In genomic region chr2:230328155-230328458, GRCh38 we compare ENCODE assay signal across 11 cellular contexts. TPM values are rescaled to one million over a fixed set of nuclear protein-coding genes. Genes with fewer than 3 reads are reported as not detected.
A peak's percentile ranks its signal among the peaks of the same experiment; 100 is the strongest.
DNase-seq lines count a peak whose midpoint lies in the region; ATAC-seq and TF ChIP-seq lines count a peak whose summit lies in the region.
"Had no signal": no experiment of that assay in that cellular context is flagged by ENCODE, and none has a peak within 500 bp of the region (broad histone marks: within the 10 kb centered on the region; RNA-seq: fewer than 3 reads in every experiment).

No MANE protein-coding gene starts in this region.

- H3K27ac ChIP-seq in lower lobe of right lung: no peak overlapping the region

- H3K4me3 ChIP-seq in AG04449 (ENCODE audit: low read depth, low read length) (peak overlapping the region; percentile 67), GM12865 (ENCODE audit: low read depth, low read length) (peak overlapping the region; percentile 84), lower lobe of right lung (peak overlapping the region; percentile 56)

- H3K27me3 Mint-ChIP-seq in activated T-helper 1 cell treated with anti-CD3 and anti-CD28 coated beads, Interleukin-12 subunit alpha, Interleukin-12 subunit beta, Interleukin-2, Interleukin-4 antibody, amounts not matched to agents 30 ng/mL and 10 ng/mL and 1 ng/mL, durations not matched to agents 14 hours and 24 hours and 36 hours (ENCODE audit: insufficient read depth): no peaks in the 10 kb centered on the region
- H3K27me3 Mint-ChIP-seq: dendritic cell treated with granulocyte-macrophage colony-stimulating factor and Interleukin-4, amounts not matched to agents 40 ng/mL and 50 ng/mL, for 4 days had no signal

- H3K36me3 ChIP-seq in lower lobe of right lung: no peaks in the 10 kb centered on the region

- intact Hi-C loops in activated T-helper 1 cell treated with anti-CD3 and anti-CD28 coated beads, Interleukin-12 subunit alpha, Interleukin-12 subunit beta, Interleukin-2, Interleukin-4 antibody, amounts not matched to agents 30 ng/mL and 10 ng/mL and 1 ng/mL, durations not matched to agents 14 hours and 24 hours and 36 hours (cut with micrococcal nuclease): no loop called here
- intact Hi-C loops in lower lobe of right lung (cut with DNase I): no loop called here

- CTCF ChIA-PET in AG04449 (lab: Yijun Ruan, JAX): interaction anchor here (1.1 to 1.5 kb wide), 2 partner anchors 19 to 285 kb away, joined by 3 read pairs; no protein-coding TSS in a partner anchor

- H3K4me1 Mint-ChIP-seq in activated T-helper 1 cell treated with anti-CD3 and anti-CD28 coated beads, Interleukin-12 subunit alpha, Interleukin-12 subunit beta, Interleukin-2, Interleukin-4 antibody, amounts not matched to agents 30 ng/mL and 10 ng/mL and 1 ng/mL, durations not matched to agents 14 hours and 24 hours and 36 hours (ENCODE audit: low read depth): peaks cover 90% of the 10 kb centered on the region

- H3K4me1 ChIP-seq in lower lobe of right lung: peaks cover 30% of the 10 kb centered on the region

- H3K9me3 ChIP-seq in lower lobe of right lung: no peaks in the 10 kb centered on the region

- TF ChIP-seq CTCF in AG04449 (IDR thresholded peaks at IDR 0.05; ENCODE audit: insufficient read depth, low read length, missing control alignments) (no peak), GM12865 (IDR thresholded peaks at IDR 0.05; ENCODE audit: insufficient read depth, low read depth, low read length, missing control alignments) (no peak), lower lobe of right lung (IDR thresholded peaks at IDR 0.05) (no peak)

- ATAC-seq in lower lobe of right lung: no peak

- POLR2A ChIA-PET in AG04449 (lab: Yijun Ruan, JAX): no interaction called here

- peaks cover 41% of the 10 kb centered on the region for H3K36me3 Mint-ChIP-seq in activated T-helper 1 cell treated with anti-CD3 and anti-CD28 coated beads, Interleukin-12 subunit alpha, Interleukin-12 subunit beta, Interleukin-2, Interleukin-4 antibody, amounts not matched to agents 30 ng/mL and 10 ng/mL and 1 ng/mL, durations not matched to agents 14 hours and 24 hours and 36 hours (ENCODE audit: low read depth)

- DNase-seq in AG04449 (ENCODE audit: low read depth, low spot score) (no peak), GM12865 (ENCODE audit: low read depth) (no peak), lower lobe of right lung (no peak), NCI-H345 (lab: John Stamatoyannopoulos, UW) (no peak), C1 segment of cervical spinal cord (lab: John Stamatoyannopoulos, UW) (no peak)
- DNase-seq in activated T-helper 1 cell treated with anti-CD3 and anti-CD28 coated beads, Interleukin-12 subunit alpha, Interleukin-12 subunit beta, Interleukin-2, Interleukin-4 antibody, amounts not matched to agents 30 ng/mL and 10 ng/mL and 1 ng/mL, durations not matched to agents 14 hours and 24 hours and 36 hours (ENCODE audit: low spot score): no peak
- DNase-seq in activated CD4-positive, CD25-positive, alpha-beta regulatory T cell treated with anti-CD3 and anti-CD28 coated beads, Interleukin-2, amount 50 U/mL, for 72 hours: no peak
- DNase-seq in stimulated activated CD4-positive, alpha-beta T cell treated with anti-CD3 and anti-CD28 coated beads, Interleukin-12 subunit alpha, Interleukin-12 subunit beta, amount 100 ng/mL, for 4 hours: no peak
- DNase-seq: KBM-7, NCI-H510A treated with DMSO at 0.1 percent for 48 hours had no signal

- H3K4me3 Mint-ChIP-seq in activated T-helper 1 cell treated with anti-CD3 and anti-CD28 coated beads, Interleukin-12 subunit alpha, Interleukin-12 subunit beta, Interleukin-2, Interleukin-4 antibody, amounts not matched to agents 30 ng/mL and 10 ng/mL and 1 ng/mL, durations not matched to agents 14 hours and 24 hours and 36 hours: peak overlapping the region; percentile 98

- no peaks in the 10 kb centered on the region for H3K27me3 ChIP-seq in lower lobe of right lung (ENCODE audit: low read depth)

- H3K9me3 Mint-ChIP-seq in activated T-helper 1 cell treated with anti-CD3 and anti-CD28 coated beads, Interleukin-12 subunit alpha, Interleukin-12 subunit beta, Interleukin-2, Interleukin-4 antibody, amounts not matched to agents 30 ng/mL and 10 ng/mL and 1 ng/mL, durations not matched to agents 14 hours and 24 hours and 36 hours: no peaks in the 10 kb centered on the region

- peak overlapping the region; percentile 93 for H3K27ac Mint-ChIP-seq in activated T-helper 1 cell treated with anti-CD3 and anti-CD28 coated beads, Interleukin-12 subunit alpha, Interleukin-12 subunit beta, Interleukin-2, Interleukin-4 antibody, amounts not matched to agents 30 ng/mL and 10 ng/mL and 1 ng/mL, durations not matched to agents 14 hours and 24 hours and 36 hours

RNA-seq across cellular contexts. Expression of gene SP140L, which starts 1.1 kb away (rescaled TPM):
- 57.4 and 57.8 TPM in 2 replicates for total RNA-seq in activated T-helper 1 cell treated with anti-CD3 and anti-CD28 coated beads, Interleukin-12 subunit alpha, Interleukin-12 subunit beta, Interleukin-2, Interleukin-4 antibody, amounts not matched to agents 30 ng/mL and 10 ng/mL and 1 ng/mL, durations not matched to agents 14 hours and 24 hours and 36 hours
- total RNA-seq in lower lobe of right lung: 34.0 TPM
